In the genomic region with DNA sequence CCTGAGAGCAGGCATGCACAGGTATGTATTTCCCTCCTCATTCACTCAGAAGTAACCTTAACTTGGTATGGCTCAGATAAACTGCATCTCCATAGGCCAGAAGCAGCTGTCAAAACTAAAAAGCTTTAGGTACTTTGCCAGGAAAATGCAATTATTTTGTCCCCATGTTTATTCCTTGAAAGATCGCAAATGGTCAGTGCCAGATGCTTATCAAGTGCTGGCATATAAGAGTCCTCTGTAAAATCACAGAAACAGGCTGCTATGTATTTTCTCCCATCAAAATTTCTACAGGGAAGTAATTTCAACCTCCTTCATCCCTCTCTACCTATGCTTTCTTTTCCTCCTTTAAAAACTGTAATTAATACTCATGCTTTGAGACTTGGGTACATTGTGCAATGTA, we compare ENCODE assay signal across 26 cellular contexts. TPM values are rescaled to one million over a fixed set of nuclear protein-coding genes. Genes with fewer than 3 reads are reported as not detected.
"Had no signal": no experiment of that assay in that cellular context is flagged by ENCODE, and none has a peak within 500 bp of the region (broad histone marks: within the 10 kb centered on the region; RNA-seq: fewer than 3 reads in every experiment).

No MANE protein-coding gene starts in this region.

- H3K4me3 Mint-ChIP-seq: effector memory CD8-positive, alpha-beta T cell; immature natural killer cell; naive B cell; natural killer cell treated with Interleukin-12 subunit alpha and Interleukin-12 subunit beta and Interleukin-15 and Interleukin-18, amount 100 ng/mL, for 72 hours; neural crest cell; stimulated activated naive CD8-positive, alpha-beta T cell treated with anti-CD3 and anti-CD28 coated beads, Interleukin-15, amount 100 ng/mL, for 72 hours had no signal

- H3K9me3 Mint-ChIP-seq: neural crest cell had no signal

- H3K36me3 ChIP-seq: left ventricle myocardium inferior, lower lobe of right lung, neutrophil, prostate gland, right atrium auricular region, suprapubic skin, thyroid gland had no signal

- H3K27me3 ChIP-seq: neutrophil, right atrium auricular region, suprapubic skin, thyroid gland had no signal

- DNase-seq: dermis blood vessel endothelial cell; effector memory CD8-positive, alpha-beta T cell; hypothalamus; immature natural killer cell; kidney glomerular epithelial cell; left colon; left ventricle myocardium inferior; mucosa of descending colon; naive B cell; stimulated activated CD4-positive, alpha-beta T cell treated with anti-CD3 and anti-CD28 coated beads, Interleukin-12 subunit alpha, Interleukin-12 subunit beta, amount 100 ng/mL, for 4 hours; stimulated activated CD4-positive, alpha-beta T cell treated with anti-CD3 and anti-CD28 coated beads, Interleukin-1b, Interleukin-23, amount 100 ng/mL, for 48 hours; stimulated activated CD4-positive, alpha-beta T cell treated with anti-CD3 and anti-CD28 coated beads, Interleukin-4, amount 100 ng/mL, for 1 hour; stimulated activated CD8-positive, alpha-beta memory T cell treated with anti-CD3 and anti-CD28 coated beads, Interleukin-4, amount 100 ng/mL, for 48 hours; stimulated activated naive CD4-positive, alpha-beta T cell; stimulated activated naive CD8-positive, alpha-beta T cell treated with anti-CD3 and anti-CD28 coated beads, Interleukin-15, amount 100 ng/mL, for 72 hours; trophoblast cell had no signal

- ATAC-seq: effector memory CD8-positive, alpha-beta T cell; left colon; mucosa of descending colon; natural killer cell treated with Interleukin-12 subunit alpha and Interleukin-12 subunit beta and Interleukin-15 and Interleukin-18, amount 100 ng/mL, for 72 hours; stimulated activated naive CD8-positive, alpha-beta T cell treated with anti-CD3 and anti-CD28 coated beads, Interleukin-15, amount 100 ng/mL, for 72 hours had no signal

- H3K4me1 ChIP-seq: left ventricle myocardium inferior, prostate gland, right atrium auricular region, suprapubic skin, thyroid gland had no signal

- H3K4me1 Mint-ChIP-seq: immature natural killer cell; naive B cell; stimulated activated naive CD8-positive, alpha-beta T cell treated with anti-CD3 and anti-CD28 coated beads, Interleukin-15, amount 100 ng/mL, for 72 hours had no signal

- H3K27ac ChIP-seq: coronary artery, left ventricle myocardium inferior, lower lobe of right lung, neutrophil, prostate gland, right atrium auricular region, suprapubic skin, thyroid gland had no signal

- H3K4me3 ChIP-seq: coronary artery, left ventricle myocardium inferior, lower lobe of right lung, mucosa of descending colon, prostate gland, right atrium auricular region, smooth muscle cell, suprapubic skin, thyroid gland had no signal

- H3K9me3 ChIP-seq: left ventricle myocardium inferior, lower lobe of right lung, mucosa of descending colon, neutrophil, prostate gland, right atrium auricular region, suprapubic skin, thyroid gland had no signal

- H3K36me3 Mint-ChIP-seq: immature natural killer cell; naive B cell; natural killer cell treated with Interleukin-12 subunit alpha and Interleukin-12 subunit beta and Interleukin-15 and Interleukin-18, amount 100 ng/mL, for 72 hours had no signal

- H3K27ac Mint-ChIP-seq: effector memory CD8-positive, alpha-beta T cell; immature natural killer cell; naive B cell; natural killer cell treated with Interleukin-12 subunit alpha and Interleukin-12 subunit beta and Interleukin-15 and Interleukin-18, amount 100 ng/mL, for 72 hours; stimulated activated naive CD8-positive, alpha-beta T cell treated with anti-CD3 and anti-CD28 coated beads, Interleukin-15, amount 100 ng/mL, for 72 hours had no signal

RNA-seq across cellular contexts. Expression of a gene that starts 12.7 kb away (rescaled TPM):
- total RNA-seq: natural killer cell treated with Interleukin-12 subunit alpha and Interleukin-12 subunit beta and Interleukin-15 and Interleukin-18, amount 100 ng/mL, for 72 hours had no signal
- polyA plus RNA-seq: immature natural killer cell had no signal

RNA-seq across cellular contexts. Expression of a gene that starts 52.9 kb away (rescaled TPM):
- total RNA-seq: left ventricle myocardium inferior; natural killer cell treated with Interleukin-12 subunit alpha and Interleukin-12 subunit beta and Interleukin-15 and Interleukin-18, amount 100 ng/mL, for 72 hours had no signal
- polyA plus RNA-seq: immature natural killer cell had no signal
